ENCODE assay signal across 28 cellular contexts in genomic region chr13:102003848-102004570, GRCh38.
DNase-seq lines count a peak whose midpoint lies in the region; ATAC-seq and TF ChIP-seq lines count a peak whose summit lies in the region.
"Had no signal": no experiment of that assay in that cellular context is flagged by ENCODE, and none has a peak within 500 bp of the region (broad histone marks: within the 10 kb centered on the region; RNA-seq: fewer than 3 reads in every experiment).

No MANE protein-coding gene starts in this region.

- peak; percentile 48 for ATAC-seq in foreskin keratinocyte
- no peak for ATAC-seq in thoracic aorta (ENCODE audit: insufficient number of reproducible peaks, low FRiP score, low read depth)
- ATAC-seq: A549; gastrocnemius medialis; GM23338; stimulated activated naive CD8-positive, alpha-beta T cell treated with anti-CD3 and anti-CD28 coated beads, Interleukin-15, amount 100 ng/mL, for 72 hours had no signal

- H3K9ac ChIP-seq in mammary epithelial cell (ENCODE audit: insufficient read depth, low read length) = no peak overlapping the region
- H3K9ac ChIP-seq: KMS-11 had no signal

- H3K79me2 ChIP-seq in mammary epithelial cell (ENCODE audit: insufficient read depth, low read length) = no peaks in the 10 kb centered on the region

- no peaks in the 10 kb centered on the region for H3K27me3 Mint-ChIP-seq in MCF 10A (ENCODE audit: insufficient read depth, unreplicated experiment)
- H3K27me3 Mint-ChIP-seq in activated T-cell treated with anti-CD3 and anti-CD28 coated beads, Interleukin-2, amount 50 U/mL, for 24 hours = peaks cover 2% of the 10 kb centered on the region
- H3K27me3 Mint-ChIP-seq: stimulated activated naive CD8-positive, alpha-beta T cell treated with anti-CD3 and anti-CD28 coated beads, Interleukin-15, amount 100 ng/mL, for 72 hours had no signal

- H3K4me1 ChIP-seq in mammary epithelial cell (ENCODE audit: insufficient read depth, low read length) (no peaks in the 10 kb centered on the region), ascending aorta (peaks cover 0 to 12% of the 10 kb centered on the region in 2 donors), foreskin keratinocyte (no peaks in the 10 kb centered on the region), thoracic aorta (ENCODE audit: control insufficient read depth in 1 of 2, low read depth in 2 of 2) (peaks cover 12 to 49% of the 10 kb centered on the region in 2 donors)
- H3K4me1 ChIP-seq: A549, gastrocnemius medialis, Peyer's patch, spleen, upper lobe of left lung had no signal

- H3K27me3 ChIP-seq in mammary epithelial cell (ENCODE audit: insufficient read depth, low read length) = no peaks in the 10 kb centered on the region
- no peaks in the 10 kb centered on the region for H3K27me3 ChIP-seq in ascending aorta
- H3K27me3 ChIP-seq in foreskin keratinocyte = no peaks in the 10 kb centered on the region
- no peaks in the 10 kb centered on the region for H3K27me3 ChIP-seq in thoracic aorta (replicated peaks; ENCODE audit: insufficient read depth)
- H3K27me3 ChIP-seq: gastrocnemius medialis, neutrophil, Peyer's patch, spleen, upper lobe of left lung had no signal

- no peaks in the 10 kb centered on the region for H4K20me1 ChIP-seq in mammary epithelial cell (ENCODE audit: insufficient read depth, low read length)

- CTCF ChIA-PET in MCF 10A (lab: Yijun Ruan, JAX) = interaction anchor here (1.2 kb wide), 1 partner anchor 552 kb away, joined by 3 read pairs; no protein-coding TSS in a partner anchor
- CTCF ChIA-PET in mammary epithelial cell (lab: Charles Lee; ENCODE audit: low non-redundant PET) = no interaction called here

- TF ChIP-seq CTCF in MCF 10A (IDR thresholded peaks at IDR 0.05; ENCODE audit: unreplicated experiment) = no peak
- TF ChIP-seq CTCF in mammary epithelial cell (conservative IDR thresholded peaks at IDR 0.05 in 1 of 2, IDR thresholded peaks at IDR 0.05 in 1 of 2; ENCODE audit: extremely low read depth in 1 of 2, insufficient read depth in 1 of 2, low read depth in 1 of 2, low read length in 2 of 2) = no peak
- TF ChIP-seq CTCF in ascending aorta (IDR thresholded peaks at IDR 0.05) = no peak
- TF ChIP-seq CTCF in foreskin keratinocyte (conservative IDR thresholded peaks at IDR 0.05) = no peak
- no peak for TF ChIP-seq CTCF in thoracic aorta (IDR thresholded peaks at IDR 0.05)

- intact Hi-C loops in MCF 10A (cut with micrococcal nuclease) (no loop called here), mammary epithelial cell (cut with micrococcal nuclease) (no loop called here), ascending aorta (cut with DNase I) (loop anchor here (10.0 kb wide), 1 partner anchor 391 kb away; no protein-coding TSS in a partner anchor)

- no peak overlapping the region for H3K4me2 ChIP-seq in mammary epithelial cell (ENCODE audit: insufficient read depth, low read depth, low read length)
- H3K4me2 ChIP-seq: A549, GM23338, KMS-11 had no signal

- POLR2A ChIA-PET in MCF 10A (lab: Yijun Ruan, JAX) = no interaction called here

- WGBS in mammary epithelial cell (ENCODE audit: low coverage, missing lambda C conversion rate) = 62% methylated on average over 5 of the region's 5 CpGs

- no peaks in the 10 kb centered on the region for H3K9me3 ChIP-seq in mammary epithelial cell (replicated peaks; ENCODE audit: insufficient read depth, low read length)
- H3K9me3 ChIP-seq in ascending aorta = no peaks in the 10 kb centered on the region
- no peaks in the 10 kb centered on the region for H3K9me3 ChIP-seq in thoracic aorta
- H3K9me3 ChIP-seq: A549, gastrocnemius medialis, neutrophil, Peyer's patch, spleen, upper lobe of left lung had no signal

- H3K36me3 ChIP-seq in mammary epithelial cell (ENCODE audit: insufficient read depth, low read length) = no peaks in the 10 kb centered on the region
- no peaks in the 10 kb centered on the region for H3K36me3 ChIP-seq in ascending aorta
- H3K36me3 ChIP-seq in thoracic aorta = no peaks in the 10 kb centered on the region
- H3K36me3 ChIP-seq: gastrocnemius medialis, neutrophil, Peyer's patch, spleen, upper lobe of left lung, WERI-Rb-1 had no signal

- H3K9me3 Mint-ChIP-seq in MCF 10A (ENCODE audit: unreplicated experiment) = no peaks in the 10 kb centered on the region
- H3K9me3 Mint-ChIP-seq in activated T-cell treated with anti-CD3 and anti-CD28 coated beads, Interleukin-2, amount 50 U/mL, for 24 hours = no peaks in the 10 kb centered on the region
- H3K9me3 Mint-ChIP-seq: GM23338; stimulated activated naive CD8-positive, alpha-beta T cell treated with anti-CD3 and anti-CD28 coated beads, Interleukin-15, amount 100 ng/mL, for 72 hours had no signal

- H3K27ac Mint-ChIP-seq in MCF 10A (ENCODE audit: low read depth, unreplicated experiment) = peak overlapping the region; percentile 28
- no peak overlapping the region for H3K27ac Mint-ChIP-seq in activated T-cell treated with anti-CD3 and anti-CD28 coated beads, Interleukin-2, amount 50 U/mL, for 24 hours
- H3K27ac Mint-ChIP-seq: stimulated activated naive CD8-positive, alpha-beta T cell treated with anti-CD3 and anti-CD28 coated beads, Interleukin-15, amount 100 ng/mL, for 72 hours had no signal

- H3K4me3 ChIP-seq in mammary epithelial cell (replicated peaks in 1 of 3; ENCODE audit: insufficient read depth in 1 of 3, low read depth in 2 of 3, low read length in 3 of 3) = no peak overlapping the region
- H3K4me3 ChIP-seq in ascending aorta = no peak overlapping the region
- no peak overlapping the region for H3K4me3 ChIP-seq in thoracic aorta
- H3K4me3 ChIP-seq: A549, gastrocnemius medialis, GM23338, Peyer's patch, SK-N-MC, spleen, upper lobe of left lung had no signal

- no peak overlapping the region for H3K4me3 Mint-ChIP-seq in MCF 10A (ENCODE audit: unreplicated experiment)
- H3K4me3 Mint-ChIP-seq in activated T-cell treated with anti-CD3 and anti-CD28 coated beads, Interleukin-2, amount 50 U/mL, for 24 hours = no peak overlapping the region
- H3K4me3 Mint-ChIP-seq: GM23338; stimulated activated naive CD8-positive, alpha-beta T cell treated with anti-CD3 and anti-CD28 coated beads, Interleukin-15, amount 100 ng/mL, for 72 hours had no signal

- H3K27ac ChIP-seq in mammary epithelial cell (ENCODE audit: insufficient read depth, low read depth, low read length) (no peak overlapping the region), ascending aorta (peak overlapping the region; percentile 27 to 36), foreskin keratinocyte (no peak overlapping the region), thoracic aorta (peak overlapping the region; percentile 15 to 41)
- H3K27ac ChIP-seq: A549, gastrocnemius medialis, KMS-11, neutrophil, Peyer's patch, SK-N-MC, spleen, upper lobe of left lung, WERI-Rb-1 had no signal

- DNase-seq in MCF 10A (ENCODE audit: unreplicated experiment) (peak; percentile 54), mammary epithelial cell (no peak), ascending aorta (ENCODE audit: low spot score in 2 of 2) (no peak), foreskin keratinocyte (peak in 1 of 2 donors; percentile 29), thoracic aorta (ENCODE audit: low spot score) (no peak), SIG-M5 treated with dmso at 0.1 percent for 504 hours (lab: John Stamatoyannopoulos, UW; ENCODE audit: unreplicated experiment) (no peak)
- no peak for DNase-seq in activated T-cell treated with anti-CD3 and anti-CD28 coated beads, Interleukin-2, amount 50 U/mL, for 24 hours
- DNase-seq in activated CD8-positive, alpha-beta memory T cell treated with anti-CD3 and anti-CD28 coated beads, Interleukin-2, amount 50 U/mL, for 4 hours = no peak
- DNase-seq: activated CD4-positive, alpha-beta T cell treated with anti-CD3 and anti-CD28 coated beads, Interleukin-2, amount 50 U/mL, for 1 hour; activated CD8-positive, alpha-beta memory T cell treated with anti-CD3 and anti-CD28 coated beads, Interleukin-2, amount 50 U/mL, for 48 hours; activated effector memory CD4-positive, alpha-beta T cell treated with anti-CD3 and anti-CD28 coated beads, Interleukin-2, amount 50 U/mL, for 16 hours; central memory CD4-positive, alpha-beta T cell; COR-L47; gastrocnemius medialis; islet precursor cell; NCI-H1694 treated with DMSO at 0.1 percent for 48 hours; NCI-H446; Peyer's patch; spleen; stimulated activated naive CD8-positive, alpha-beta T cell treated with anti-CD3 and anti-CD28 coated beads, Interleukin-15, amount 100 ng/mL, for 72 hours; T-helper 2 cell; upper lobe of left lung; WERI-Rb-1 had no signal

- no peak overlapping the region for H2AFZ ChIP-seq in mammary epithelial cell (ENCODE audit: low read depth, low read length)
- H2AFZ ChIP-seq: GM23338 had no signal

- no peaks in the 10 kb centered on the region for H3K36me3 Mint-ChIP-seq in MCF 10A (ENCODE audit: insufficient read depth, unreplicated experiment)
- H3K36me3 Mint-ChIP-seq in activated T-cell treated with anti-CD3 and anti-CD28 coated beads, Interleukin-2, amount 50 U/mL, for 24 hours (ENCODE audit: low read depth) = no peaks in the 10 kb centered on the region

- BruUV-seq in MCF 10A (replicated peaks; lab: Mats Ljungman, UMichigan) (no TSS peak), mammary epithelial cell (replicated peaks; lab: Mats Ljungman, UMichigan) (no TSS peak)

- dilution Hi-C loops in mammary epithelial cell (cut with HindIII; ENCODE audit: low sequenced_read_pairs) = no loop called here

- H3K4me1 Mint-ChIP-seq in MCF 10A (ENCODE audit: insufficient read depth, unreplicated experiment) = peaks cover 11% of the 10 kb centered on the region
- no peaks in the 10 kb centered on the region for H3K4me1 Mint-ChIP-seq in activated T-cell treated with anti-CD3 and anti-CD28 coated beads, Interleukin-2, amount 50 U/mL, for 24 hours (ENCODE audit: low read depth)
- H3K4me1 Mint-ChIP-seq: stimulated activated naive CD8-positive, alpha-beta T cell treated with anti-CD3 and anti-CD28 coated beads, Interleukin-15, amount 100 ng/mL, for 72 hours had no signal

- in situ Hi-C loops in mammary epithelial cell (cut with MboI; ENCODE audit: low sequenced_read_pairs in 2 of 2) = no loop called here

Comparison
In these comparisons a context has a peak if more than half of its experiments do, and no peak if none do; other contexts are left out.
1. H3K27ac ChIP-seq: peak in ascending aorta (2 of 2) and thoracic aorta (2 of 2); none in mammary epithelial cell (single experiment) and foreskin keratinocyte (single experiment).